Comparison of ENCODE assay signal across 15 cellular contexts in the genomic region with DNA sequence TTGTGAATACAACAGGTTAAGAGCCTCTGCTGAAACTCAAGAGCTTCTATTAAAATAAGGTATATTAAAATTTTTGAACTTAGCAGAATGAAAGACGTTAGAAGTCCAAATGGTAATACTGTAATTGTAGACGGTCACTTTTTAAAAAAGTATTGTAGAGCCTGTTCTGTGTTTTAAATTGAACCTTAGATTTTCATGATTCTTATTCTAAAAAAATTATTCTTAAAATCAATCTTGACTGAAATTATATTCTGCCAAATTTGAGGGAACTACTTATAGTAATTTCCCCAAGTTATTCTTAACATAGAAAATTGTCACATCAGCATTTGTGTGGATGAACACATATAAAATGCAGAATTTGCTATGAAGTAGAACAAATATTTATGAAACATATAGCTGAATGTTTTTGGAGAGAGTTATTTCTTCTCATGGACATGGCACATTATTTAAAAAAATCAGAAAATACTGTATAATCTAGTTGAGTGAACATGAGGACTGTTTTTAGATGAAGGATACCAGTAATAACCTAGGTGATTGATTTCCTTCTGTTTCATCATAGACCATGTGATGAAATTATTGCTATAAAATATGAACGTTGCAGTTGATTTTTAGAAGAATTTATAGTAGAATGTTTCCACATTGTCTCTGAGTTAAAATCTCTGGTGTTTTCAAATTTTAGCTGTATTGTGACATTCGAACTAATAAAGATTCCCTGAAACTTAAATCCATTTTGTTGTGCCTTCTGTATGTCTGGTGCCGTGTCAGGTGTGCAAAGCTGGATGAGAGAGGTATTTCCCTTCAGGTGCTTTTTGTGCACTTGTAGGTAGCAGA. TPM values are rescaled to one million over a fixed set of nuclear protein-coding genes. Genes with fewer than 3 reads are reported as not detected.
DNase-seq lines count a peak whose midpoint lies in the region; ATAC-seq and TF ChIP-seq lines count a peak whose summit lies in the region.
"Had no signal": no experiment of that assay in that cellular context is flagged by ENCODE, and none has a peak within 500 bp of the region (broad histone marks: within the 10 kb centered on the region; RNA-seq: fewer than 3 reads in every experiment).

No MANE protein-coding gene starts in this region.

- no peak overlapping the region for H2AFZ ChIP-seq in GM23338

- H3K9me2 ChIP-seq in GM23338 (ENCODE audit: insufficient read depth) = no peaks in the 10 kb centered on the region

- H3K36me3 Mint-ChIP-seq in CD4-positive, CD25-positive, alpha-beta regulatory T cell = peaks cover 4% of the 10 kb centered on the region
- H3K36me3 Mint-ChIP-seq in GM23338 (ENCODE audit: low read depth) = no peaks in the 10 kb centered on the region
- H3K36me3 Mint-ChIP-seq in activated T-helper 17 cell treated with anti-CD3 and anti-CD28 coated beads, Interleukin-2, amount 50 U/mL, for 72 hours (ENCODE audit: low read depth) = no peaks in the 10 kb centered on the region
- no peaks in the 10 kb centered on the region for H3K36me3 Mint-ChIP-seq in naive B cell
- H3K36me3 Mint-ChIP-seq in chondrocyte (ENCODE audit: low read depth) = no peaks in the 10 kb centered on the region

- peak overlapping the region; percentile 96 to 100 (median 98) for H3K4me3 Mint-ChIP-seq in CD4-positive, CD25-positive, alpha-beta regulatory T cell
- H3K4me3 Mint-ChIP-seq in GM23338 = peak overlapping the region; percentile 98
- peak overlapping the region; percentile 92 for H3K4me3 Mint-ChIP-seq in activated T-helper 17 cell treated with anti-CD3 and anti-CD28 coated beads, Interleukin-2, amount 50 U/mL, for 72 hours
- peak overlapping the region in 6 of 8 donors; percentile 8 to 100 (median 57) for H3K4me3 Mint-ChIP-seq in naive B cell
- no peak overlapping the region for H3K4me3 Mint-ChIP-seq in chondrocyte (ENCODE audit: unreplicated experiment)

- peaks cover 74% of the 10 kb centered on the region for H3K79me2 ChIP-seq in GM23338 (replicated peaks; ENCODE audit: insufficient read depth)

- no peak overlapping the region for H3K27ac ChIP-seq in CD4-positive, CD25-positive, alpha-beta regulatory T cell (ENCODE audit: insufficient read depth, low read length, poor library complexity, severe bottlenecking)
- no peak overlapping the region for H3K27ac ChIP-seq in GM23338 (ENCODE audit: low read depth)
- H3K27ac ChIP-seq: epithelial cell of prostate, lower lobe of right lung, suprapubic skin had no signal

- no peaks in the 10 kb centered on the region for H3K9me3 ChIP-seq in CD4-positive, CD25-positive, alpha-beta regulatory T cell (ENCODE audit: control insufficient read depth in 2 of 2, low read length in 2 of 2)
- H3K9me3 ChIP-seq: lower lobe of right lung, suprapubic skin had no signal

- DNase-seq in CD4-positive, CD25-positive, alpha-beta regulatory T cell = no peak
- DNase-seq in GM23338 (ENCODE audit: low spot score) (no peak), naive B cell (no peak), NCI-H2171 (lab: John Stamatoyannopoulos, UW) (no peak), chondrocyte (ENCODE audit: low spot score) (no peak), NCI-H526 treated with DMSO at 0.1 percent for 48 hours (lab: John Stamatoyannopoulos, UW) (no peak)
- no peak for DNase-seq in stimulated activated CD4-positive, alpha-beta T cell treated with anti-CD3 and anti-CD28 coated beads, Interleukin-2, amount 100 ng/mL, for 48 hours
- DNase-seq: H9, lower lobe of right lung, occipital lobe, small intestine, SW 1271 had no signal

- no peaks in the 10 kb centered on the region for H3K27me3 ChIP-seq in CD4-positive, CD25-positive, alpha-beta regulatory T cell (ENCODE audit: control insufficient read depth, insufficient read depth, low read length)
- H3K27me3 ChIP-seq in GM23338 (ENCODE audit: insufficient read depth) = no peaks in the 10 kb centered on the region
- H3K27me3 ChIP-seq: suprapubic skin had no signal

- H4K20me1 ChIP-seq in GM23338 (replicated peaks; ENCODE audit: insufficient read depth) = peaks cover 29% of the 10 kb centered on the region

- H3K27me3 Mint-ChIP-seq in CD4-positive, CD25-positive, alpha-beta regulatory T cell = peaks cover 8% of the 10 kb centered on the region
- peaks cover 9% of the 10 kb centered on the region for H3K27me3 Mint-ChIP-seq in GM23338 (ENCODE audit: insufficient read depth, low read depth, poor library complexity)
- H3K27me3 Mint-ChIP-seq in activated T-helper 17 cell treated with anti-CD3 and anti-CD28 coated beads, Interleukin-2, amount 50 U/mL, for 72 hours = no peaks in the 10 kb centered on the region
- no peaks in the 10 kb centered on the region for H3K27me3 Mint-ChIP-seq in naive B cell
- no peaks in the 10 kb centered on the region for H3K27me3 Mint-ChIP-seq in chondrocyte (ENCODE audit: low read depth)

- peak overlapping the region; percentile 77 for H3K4me3 ChIP-seq in CD4-positive, CD25-positive, alpha-beta regulatory T cell (ENCODE audit: low read depth, low read length)
- peak overlapping the region; percentile 57; the same call in 1 of the 2 replicates for H3K4me3 ChIP-seq in GM23338
- H3K4me3 ChIP-seq: lower lobe of right lung, suprapubic skin had no signal

- H3K36me3 ChIP-seq in CD4-positive, CD25-positive, alpha-beta regulatory T cell (ENCODE audit: control insufficient read depth, insufficient read depth, low read length) = no peaks in the 10 kb centered on the region
- H3K36me3 ChIP-seq in GM23338 (ENCODE audit: insufficient read depth) = no peaks in the 10 kb centered on the region
- H3K36me3 ChIP-seq: lower lobe of right lung, suprapubic skin had no signal

- H3K4me2 ChIP-seq in GM23338 = peak overlapping the region; percentile 92

- peaks cover 41% of the 10 kb centered on the region for H3K4me1 ChIP-seq in CD4-positive, CD25-positive, alpha-beta regulatory T cell (ENCODE audit: control insufficient read depth, insufficient read depth, low read length, poor library complexity, severe bottlenecking)
- peaks cover 23% of the 10 kb centered on the region for H3K4me1 ChIP-seq in GM23338 (ENCODE audit: insufficient read depth)

- H3K9me3 Mint-ChIP-seq in CD4-positive, CD25-positive, alpha-beta regulatory T cell = peaks cover 0 to 3% (median 0%) of the 10 kb centered on the region in 7 donors
- H3K9me3 Mint-ChIP-seq in GM23338 (no peaks in the 10 kb centered on the region), naive B cell (no peaks in the 10 kb centered on the region), chondrocyte (ENCODE audit: low read depth) (no peaks in the 10 kb centered on the region)
- no peaks in the 10 kb centered on the region for H3K9me3 Mint-ChIP-seq in activated T-helper 17 cell treated with anti-CD3 and anti-CD28 coated beads, Interleukin-2, amount 50 U/mL, for 72 hours
- H3K9me3 Mint-ChIP-seq: H9 had no signal

- TF ChIP-seq CTCF in GM23338 (conservative IDR thresholded peaks at IDR 0.05; ENCODE audit: low read depth in 2 of 2) (no peak), chondrocyte (IDR thresholded peaks at IDR 0.05) (no peak)

- H3K4me1 Mint-ChIP-seq in CD4-positive, CD25-positive, alpha-beta regulatory T cell = peaks cover 36 to 77% (median 58%) of the 10 kb centered on the region in 4 donors
- peaks cover 34% of the 10 kb centered on the region for H3K4me1 Mint-ChIP-seq in GM23338
- peaks cover 31% of the 10 kb centered on the region for H3K4me1 Mint-ChIP-seq in activated T-helper 17 cell treated with anti-CD3 and anti-CD28 coated beads, Interleukin-2, amount 50 U/mL, for 72 hours
- peaks cover 59 to 73% (median 66%) of the 10 kb centered on the region in 3 donors for H3K4me1 Mint-ChIP-seq in naive B cell
- H3K4me1 Mint-ChIP-seq in chondrocyte (ENCODE audit: low read depth) = peaks cover 49% of the 10 kb centered on the region

- H3K27ac Mint-ChIP-seq in CD4-positive, CD25-positive, alpha-beta regulatory T cell = no peak overlapping the region
- H3K27ac Mint-ChIP-seq in GM23338 (no peak overlapping the region), naive B cell (peak overlapping the region in 3 of 6 donors; percentile 18 to 82 (median 32)), chondrocyte (ENCODE audit: unreplicated experiment) (no peak overlapping the region)
- H3K27ac Mint-ChIP-seq in activated T-helper 17 cell treated with anti-CD3 and anti-CD28 coated beads, Interleukin-2, amount 50 U/mL, for 72 hours = no peak overlapping the region
- H3K27ac Mint-ChIP-seq: H9 had no signal

- H3F3A ChIP-seq in GM23338 (replicated peaks; ENCODE audit: low read depth) = no peaks in the 10 kb centered on the region

- no peak for ATAC-seq in CD4-positive, CD25-positive, alpha-beta regulatory T cell (ENCODE audit: low read depth in 2 of 2)
- ATAC-seq in GM23338 (no peak), naive B cell (ENCODE audit: low read depth in 2 of 2) (no peak)
- ATAC-seq in activated T-helper 17 cell treated with anti-CD3 and anti-CD28 coated beads, Interleukin-2, amount 50 U/mL, for 72 hours (replicated peaks) = no peak
- ATAC-seq: lower lobe of right lung had no signal

TF ChIP-seq in GM23338, 12 proteins besides CTCF, POLR2A, EP300 and RAD21 (continues in another document):
- TF ChIP-seq JUNB (IDR thresholded peaks at IDR 0.05; ENCODE audit: unreplicated experiment) = no peak
- TF ChIP-seq ZNF114 (CRISPR knock-in tag; IDR thresholded peaks at IDR 0.05) = no peak
- TF ChIP-seq STAT1 (IDR thresholded peaks at IDR 0.05; ENCODE audit: unreplicated experiment) = no peak
- no peak for TF ChIP-seq EZH2 (IDR thresholded peaks at IDR 0.05; ENCODE audit: low read depth, unreplicated experiment)
- no peak for TF ChIP-seq ZNF331 (CRISPR knock-in tag; IDR thresholded peaks at IDR 0.05; ENCODE audit: low read depth)
- TF ChIP-seq NANOG (IDR thresholded peaks at IDR 0.05; ENCODE audit: borderline replicate concordance) = no peak
- no peak for TF ChIP-seq POLR2AphosphoS5 (IDR thresholded peaks at IDR 0.05; ENCODE audit: low read depth)
- TF ChIP-seq CREB1 (CRISPR knock-in tag; IDR thresholded peaks at IDR 0.05; ENCODE audit: low read depth) = no peak

RNA-seq across cellular contexts. Expression of gene TBPL1, which starts 2.8 kb away (rescaled TPM):
- total RNA-seq in CD4-positive, CD25-positive, alpha-beta regulatory T cell = 32.2 TPM
- 10 to 100 TPM; 55.1 to 73.6 (median 59.1) TPM for polyA plus RNA-seq in CD4-positive, CD25-positive, alpha-beta regulatory T cell
- total RNA-seq in GM23338 (2014; rRNA removed; shearing (Covaris generic)) = 72.9 and 94.9 TPM in 2 replicates
- polyA plus RNA-seq in GM23338 (2016; fragmentation: Nextera tagmentation; extraction: Ambion mirVana) (139 and 144 TPM in 2 replicates), naive B cell (ENCODE audit: low read depth in 6 of 6) (100 to 1,000 TPM in 1 of 6 donors, 10 to 100 TPM in 5; 64.4 to 100 (median 76.7) TPM)
- 10 to 100 TPM; 14.7 to 25.8 TPM for total RNA-seq in activated T-helper 17 cell treated with anti-CD3 and anti-CD28 coated beads, Interleukin-2, amount 50 U/mL, for 72 hours
- 27.2 to 28.5 TPM (median 28.1 TPM) in 3 replicates for total RNA-seq in chondrocyte
